1 cellular context compared by ENCODE assay signal in the genomic region with DNA sequence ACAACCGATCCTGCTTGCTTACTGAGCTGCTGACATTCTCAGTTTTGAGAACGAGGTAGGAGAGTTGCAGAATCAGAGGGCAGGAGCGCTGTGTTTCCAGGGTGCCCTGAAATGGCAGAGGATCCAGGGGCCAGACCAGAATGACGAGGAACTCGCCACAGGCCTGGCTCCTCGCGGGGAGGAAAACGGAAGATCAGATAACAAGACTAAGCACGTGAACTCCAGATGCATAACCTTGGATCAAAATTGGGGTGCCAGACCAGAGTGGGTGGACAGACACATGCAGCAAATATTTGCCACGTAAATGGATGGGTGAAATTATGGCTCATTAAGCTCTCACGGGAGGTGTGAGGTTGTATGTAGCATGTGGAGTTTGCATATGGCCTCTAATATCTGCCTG.
TF ChIP-seq lines count a peak whose summit lies in the region.

No MANE protein-coding gene starts in this region.

TF ChIP-seq in K562, 482 proteins besides CTCF, POLR2A, EP300 and RAD21 (continued from another document):
- TF ChIP-seq, protein P1, sequence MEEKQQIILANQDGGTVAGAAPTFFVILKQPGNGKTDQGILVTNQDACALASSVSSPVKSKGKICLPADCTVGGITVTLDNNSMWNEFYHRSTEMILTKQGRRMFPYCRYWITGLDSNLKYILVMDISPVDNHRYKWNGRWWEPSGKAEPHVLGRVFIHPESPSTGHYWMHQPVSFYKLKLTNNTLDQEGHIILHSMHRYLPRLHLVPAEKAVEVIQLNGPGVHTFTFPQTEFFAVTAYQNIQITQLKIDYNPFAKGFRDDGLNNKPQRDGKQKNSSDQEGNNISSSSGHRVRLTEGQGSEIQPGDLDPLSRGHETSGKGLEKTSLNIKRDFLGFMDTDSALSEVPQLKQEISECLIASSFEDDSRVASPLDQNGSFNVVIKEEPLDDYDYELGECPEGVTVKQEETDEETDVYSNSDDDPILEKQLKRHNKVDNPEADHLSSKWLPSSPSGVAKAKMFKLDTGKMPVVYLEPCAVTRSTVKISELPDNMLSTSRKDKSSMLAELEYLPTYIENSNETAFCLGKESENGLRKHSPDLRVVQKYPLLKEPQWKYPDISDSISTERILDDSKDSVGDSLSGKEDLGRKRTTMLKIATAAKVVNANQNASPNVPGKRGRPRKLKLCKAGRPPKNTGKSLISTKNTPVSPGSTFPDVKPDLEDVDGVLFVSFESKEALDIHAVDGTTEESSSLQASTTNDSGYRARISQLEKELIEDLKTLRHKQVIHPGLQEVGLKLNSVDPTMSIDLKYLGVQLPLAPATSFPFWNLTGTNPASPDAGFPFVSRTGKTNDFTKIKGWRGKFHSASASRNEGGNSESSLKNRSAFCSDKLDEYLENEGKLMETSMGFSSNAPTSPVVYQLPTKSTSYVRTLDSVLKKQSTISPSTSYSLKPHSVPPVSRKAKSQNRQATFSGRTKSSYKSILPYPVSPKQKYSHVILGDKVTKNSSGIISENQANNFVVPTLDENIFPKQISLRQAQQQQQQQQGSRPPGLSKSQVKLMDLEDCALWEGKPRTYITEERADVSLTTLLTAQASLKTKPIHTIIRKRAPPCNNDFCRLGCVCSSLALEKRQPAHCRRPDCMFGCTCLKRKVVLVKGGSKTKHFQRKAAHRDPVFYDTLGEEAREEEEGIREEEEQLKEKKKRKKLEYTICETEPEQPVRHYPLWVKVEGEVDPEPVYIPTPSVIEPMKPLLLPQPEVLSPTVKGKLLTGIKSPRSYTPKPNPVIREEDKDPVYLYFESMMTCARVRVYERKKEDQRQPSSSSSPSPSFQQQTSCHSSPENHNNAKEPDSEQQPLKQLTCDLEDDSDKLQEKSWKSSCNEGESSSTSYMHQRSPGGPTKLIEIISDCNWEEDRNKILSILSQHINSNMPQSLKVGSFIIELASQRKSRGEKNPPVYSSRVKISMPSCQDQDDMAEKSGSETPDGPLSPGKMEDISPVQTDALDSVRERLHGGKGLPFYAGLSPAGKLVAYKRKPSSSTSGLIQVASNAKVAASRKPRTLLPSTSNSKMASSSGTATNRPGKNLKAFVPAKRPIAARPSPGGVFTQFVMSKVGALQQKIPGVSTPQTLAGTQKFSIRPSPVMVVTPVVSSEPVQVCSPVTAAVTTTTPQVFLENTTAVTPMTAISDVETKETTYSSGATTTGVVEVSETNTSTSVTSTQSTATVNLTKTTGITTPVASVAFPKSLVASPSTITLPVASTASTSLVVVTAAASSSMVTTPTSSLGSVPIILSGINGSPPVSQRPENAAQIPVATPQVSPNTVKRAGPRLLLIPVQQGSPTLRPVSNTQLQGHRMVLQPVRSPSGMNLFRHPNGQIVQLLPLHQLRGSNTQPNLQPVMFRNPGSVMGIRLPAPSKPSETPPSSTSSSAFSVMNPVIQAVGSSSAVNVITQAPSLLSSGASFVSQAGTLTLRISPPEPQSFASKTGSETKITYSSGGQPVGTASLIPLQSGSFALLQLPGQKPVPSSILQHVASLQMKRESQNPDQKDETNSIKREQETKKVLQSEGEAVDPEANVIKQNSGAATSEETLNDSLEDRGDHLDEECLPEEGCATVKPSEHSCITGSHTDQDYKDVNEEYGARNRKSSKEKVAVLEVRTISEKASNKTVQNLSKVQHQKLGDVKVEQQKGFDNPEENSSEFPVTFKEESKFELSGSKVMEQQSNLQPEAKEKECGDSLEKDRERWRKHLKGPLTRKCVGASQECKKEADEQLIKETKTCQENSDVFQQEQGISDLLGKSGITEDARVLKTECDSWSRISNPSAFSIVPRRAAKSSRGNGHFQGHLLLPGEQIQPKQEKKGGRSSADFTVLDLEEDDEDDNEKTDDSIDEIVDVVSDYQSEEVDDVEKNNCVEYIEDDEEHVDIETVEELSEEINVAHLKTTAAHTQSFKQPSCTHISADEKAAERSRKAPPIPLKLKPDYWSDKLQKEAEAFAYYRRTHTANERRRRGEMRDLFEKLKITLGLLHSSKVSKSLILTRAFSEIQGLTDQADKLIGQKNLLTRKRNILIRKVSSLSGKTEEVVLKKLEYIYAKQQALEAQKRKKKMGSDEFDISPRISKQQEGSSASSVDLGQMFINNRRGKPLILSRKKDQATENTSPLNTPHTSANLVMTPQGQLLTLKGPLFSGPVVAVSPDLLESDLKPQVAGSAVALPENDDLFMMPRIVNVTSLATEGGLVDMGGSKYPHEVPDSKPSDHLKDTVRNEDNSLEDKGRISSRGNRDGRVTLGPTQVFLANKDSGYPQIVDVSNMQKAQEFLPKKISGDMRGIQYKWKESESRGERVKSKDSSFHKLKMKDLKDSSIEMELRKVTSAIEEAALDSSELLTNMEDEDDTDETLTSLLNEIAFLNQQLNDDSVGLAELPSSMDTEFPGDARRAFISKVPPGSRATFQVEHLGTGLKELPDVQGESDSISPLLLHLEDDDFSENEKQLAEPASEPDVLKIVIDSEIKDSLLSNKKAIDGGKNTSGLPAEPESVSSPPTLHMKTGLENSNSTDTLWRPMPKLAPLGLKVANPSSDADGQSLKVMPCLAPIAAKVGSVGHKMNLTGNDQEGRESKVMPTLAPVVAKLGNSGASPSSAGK (IDR thresholded peaks at IDR 0.05) = peak; percentile 26; the same call in 1 of the 2 replicates
- TF ChIP-seq FOXA3 (CRISPR knock-in tag; conservative IDR thresholded peaks at IDR 0.05 in 1 of 2, IDR thresholded peaks at IDR 0.05 in 1 of 2) (no peak), CREM (IDR thresholded peaks at IDR 0.05; ENCODE audit: low read depth) (no peak), SIX5 (IDR thresholded peaks at IDR 0.05; ENCODE audit: borderline replicate concordance in 1 of 2, insufficient read depth in 1 of 2, low read depth in 1 of 2, low read length in 2 of 2) (no peak), ZC3H11A (IDR thresholded peaks at IDR 0.05; ENCODE audit: low read depth, low read length) (no peak), PTBP1 (IDR thresholded peaks at IDR 0.05; ENCODE audit: low read depth, low read length) (no peak), FOXA1 (IDR thresholded peaks at IDR 0.05; ENCODE audit: borderline replicate concordance) (no peak), ZNF224 (CRISPR knock-in tag; IDR thresholded peaks at IDR 0.05) (no peak), CEBPB (tag; IDR thresholded peaks at IDR 0.05) (no peak), BHLHE40 (IDR thresholded peaks at IDR 0.05; ENCODE audit: low read length) (peak; percentile 83)
- TF ChIP-seq, protein P2, sequence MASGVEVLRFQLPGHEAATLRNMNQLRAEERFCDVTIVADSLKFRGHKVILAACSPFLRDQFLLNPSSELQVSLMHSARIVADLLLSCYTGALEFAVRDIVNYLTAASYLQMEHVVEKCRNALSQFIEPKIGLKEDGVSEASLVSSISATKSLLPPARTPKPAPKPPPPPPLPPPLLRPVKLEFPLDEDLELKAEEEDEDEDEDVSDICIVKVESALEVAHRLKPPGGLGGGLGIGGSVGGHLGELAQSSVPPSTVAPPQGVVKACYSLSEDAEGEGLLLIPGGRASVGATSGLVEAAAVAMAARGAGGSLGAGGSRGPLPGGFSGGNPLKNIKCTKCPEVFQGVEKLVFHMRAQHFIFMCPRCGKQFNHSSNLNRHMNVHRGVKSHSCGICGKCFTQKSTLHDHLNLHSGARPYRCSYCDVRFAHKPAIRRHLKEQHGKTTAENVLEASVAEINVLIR (CRISPR knock-in tag; IDR thresholded peaks at IDR 0.05) = no peak
- TF ChIP-seq, protein P3, sequence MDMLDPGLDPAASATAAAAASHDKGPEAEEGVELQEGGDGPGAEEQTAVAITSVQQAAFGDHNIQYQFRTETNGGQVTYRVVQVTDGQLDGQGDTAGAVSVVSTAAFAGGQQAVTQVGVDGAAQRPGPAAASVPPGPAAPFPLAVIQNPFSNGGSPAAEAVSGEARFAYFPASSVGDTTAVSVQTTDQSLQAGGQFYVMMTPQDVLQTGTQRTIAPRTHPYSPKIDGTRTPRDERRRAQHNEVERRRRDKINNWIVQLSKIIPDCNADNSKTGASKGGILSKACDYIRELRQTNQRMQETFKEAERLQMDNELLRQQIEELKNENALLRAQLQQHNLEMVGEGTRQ (CRISPR knock-in tag; IDR thresholded peaks at IDR 0.05) = no peak
- TF ChIP-seq, protein P4, sequence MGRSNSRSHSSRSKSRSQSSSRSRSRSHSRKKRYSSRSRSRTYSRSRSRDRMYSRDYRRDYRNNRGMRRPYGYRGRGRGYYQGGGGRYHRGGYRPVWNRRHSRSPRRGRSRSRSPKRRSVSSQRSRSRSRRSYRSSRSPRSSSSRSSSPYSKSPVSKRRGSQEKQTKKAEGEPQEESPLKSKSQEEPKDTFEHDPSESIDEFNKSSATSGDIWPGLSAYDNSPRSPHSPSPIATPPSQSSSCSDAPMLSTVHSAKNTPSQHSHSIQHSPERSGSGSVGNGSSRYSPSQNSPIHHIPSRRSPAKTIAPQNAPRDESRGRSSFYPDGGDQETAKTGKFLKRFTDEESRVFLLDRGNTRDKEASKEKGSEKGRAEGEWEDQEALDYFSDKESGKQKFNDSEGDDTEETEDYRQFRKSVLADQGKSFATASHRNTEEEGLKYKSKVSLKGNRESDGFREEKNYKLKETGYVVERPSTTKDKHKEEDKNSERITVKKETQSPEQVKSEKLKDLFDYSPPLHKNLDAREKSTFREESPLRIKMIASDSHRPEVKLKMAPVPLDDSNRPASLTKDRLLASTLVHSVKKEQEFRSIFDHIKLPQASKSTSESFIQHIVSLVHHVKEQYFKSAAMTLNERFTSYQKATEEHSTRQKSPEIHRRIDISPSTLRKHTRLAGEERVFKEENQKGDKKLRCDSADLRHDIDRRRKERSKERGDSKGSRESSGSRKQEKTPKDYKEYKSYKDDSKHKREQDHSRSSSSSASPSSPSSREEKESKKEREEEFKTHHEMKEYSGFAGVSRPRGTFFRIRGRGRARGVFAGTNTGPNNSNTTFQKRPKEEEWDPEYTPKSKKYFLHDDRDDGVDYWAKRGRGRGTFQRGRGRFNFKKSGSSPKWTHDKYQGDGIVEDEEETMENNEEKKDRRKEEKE (IDR thresholded peaks at IDR 0.05; ENCODE audit: borderline replicate concordance in 1 of 2, control insufficient read depth in 1 of 2, low read depth in 2 of 2, low read length in 1 of 2) = no peak
TF ChIP-seq in K562: peak in this region for 3.
